1 cellular context compared by ENCODE assay signal in genomic region chr1:92538413-92539061, GRCh38.
A peak's percentile ranks its signal among the peaks of the same experiment; 100 is the strongest.
TF ChIP-seq lines count a peak whose summit lies in the region.

No MANE protein-coding gene starts in this region.

TF ChIP-seq in GM12878, 131 proteins besides CTCF, POLR2A, EP300 and RAD21 (continued from another document and continues in another):
- TF ChIP-seq PBX3 (IDR thresholded peaks at IDR 0.05; ENCODE audit: insufficient replicate concordance, low read depth, low read length) (no peak), POU2F2 (IDR thresholded peaks at IDR 0.05; ENCODE audit: borderline replicate concordance, low read depth, low read length) (no peak; the same call in 1 of the 3 replicates), REST (IDR thresholded peaks at IDR 0.05; ENCODE audit: low read depth, low read length) (no peak), E4F1 (IDR thresholded peaks at IDR 0.05; ENCODE audit: borderline replicate concordance, partially characterized antibody) (no peak), TBL1XR1 (IDR thresholded peaks at IDR 0.05; ENCODE audit: low read depth, low read length) (no peak), BMI1 (IDR thresholded peaks at IDR 0.05; ENCODE audit: borderline replicate concordance) (0 out of 2 replicates have a peak, but pooled peaks have one; percentile 36), HDGF (IDR thresholded peaks at IDR 0.05) (peak; percentile 31; the same call in 1 of the 2 replicates), RUNX3 (IDR thresholded peaks at IDR 0.05; ENCODE audit: low read length) (peak; percentile 84), ZZZ3 (IDR thresholded peaks at IDR 0.05; ENCODE audit: control insufficient read depth, insufficient read length, low read depth) (no peak), YY1 (IDR thresholded peaks at IDR 0.05; ENCODE audit: low read depth, low read length) (no peak), IKZF1 (conservative IDR thresholded peaks at IDR 0.05) (peak; percentile 74), PAX5 (IDR thresholded peaks at IDR 0.05; ENCODE audit: borderline replicate concordance, low read depth, low read length) (0 out of 2 replicates have a peak, but pooled peaks have one; percentile 21), STAT3 (IDR thresholded peaks at IDR 0.05; ENCODE audit: low read depth, low read length) (no peak), NBN (IDR thresholded peaks at IDR 0.05) (peak; percentile 72), FOS (IDR thresholded peaks at IDR 0.05; ENCODE audit: borderline replicate concordance, extremely low read depth, insufficient read length) (no peak), CEBPZ (IDR thresholded peaks at IDR 0.05; ENCODE audit: low read depth, low read length) (no peak), NRF1 (conservative IDR thresholded peaks at IDR 0.05; ENCODE audit: low read depth, low read length) (no peak), RELA (IDR thresholded peaks at IDR 0.05; ENCODE audit: borderline replicate concordance, partially characterized antibody) (no peak), ZNF24 (IDR thresholded peaks at IDR 0.05) (no peak), SREBF1 (IDR thresholded peaks at IDR 0.05; ENCODE audit: low read length) (no peak), USF1 (IDR thresholded peaks at IDR 0.05; ENCODE audit: borderline replicate concordance, extremely low read length, insufficient read depth, low read depth, low read length) (no peak), TAF1 (IDR thresholded peaks at IDR 0.05; ENCODE audit: borderline replicate concordance, low read depth, low read length) (no peak), USF2 (IDR thresholded peaks at IDR 0.05; ENCODE audit: borderline replicate concordance, low read depth, low read length) (no peak), YBX1 (IDR thresholded peaks at IDR 0.05) (no peak), ZSCAN29 (IDR thresholded peaks at IDR 0.05) (no peak), CHD2 (IDR thresholded peaks at IDR 0.05; ENCODE audit: borderline replicate concordance, low read depth, low read length) (peak; percentile 11; the same call in 1 of the 2 replicates), MTA2 (IDR thresholded peaks at IDR 0.05; ENCODE audit: low read depth) (peak; percentile 62; the same call in 1 of the 2 replicates), GATAD2B (conservative IDR thresholded peaks at IDR 0.05; ENCODE audit: low read depth) (0 out of 2 replicates have a peak, but pooled peaks have one; percentile 33), KDM1A (IDR thresholded peaks at IDR 0.05; ENCODE audit: borderline replicate concordance) (no peak), CHD1 (IDR thresholded peaks at IDR 0.05; ENCODE audit: low read depth, low read length) (no peak), ZNF274 (IDR thresholded peaks at IDR 0.05; ENCODE audit: insufficient read depth, insufficient read length) (no peak), POLR2AphosphoS2 (IDR thresholded peaks at IDR 0.05; ENCODE audit: low read depth, low read length) (no peak), EED (IDR thresholded peaks at IDR 0.05; ENCODE audit: low read depth) (peak; percentile 80), ZNF687 (IDR thresholded peaks at IDR 0.05) (no peak), SKIL (IDR thresholded peaks at IDR 0.05; ENCODE audit: low read depth, poor library complexity, severe bottlenecking) (peak; percentile 15), ESRRA (IDR thresholded peaks at IDR 0.05; ENCODE audit: low read length) (0 out of 2 replicates have a peak, but pooled peaks have one; percentile 5), BCL11A (IDR thresholded peaks at IDR 0.05; ENCODE audit: low read depth, low read length) (peak; percentile 86), NKRF (conservative IDR thresholded peaks at IDR 0.05) (no peak), CBFB (IDR thresholded peaks at IDR 0.05; ENCODE audit: low read depth) (peak; percentile 49; the same call in 1 of the 2 replicates), TCF3 (IDR thresholded peaks at IDR 0.05; ENCODE audit: borderline replicate concordance, insufficient read depth, low read depth, low read length) (peak; percentile 77; the same call in 1 of the 2 replicates)
